Comparison of ENCODE assay signal across 33 cellular contexts in the genomic region with DNA sequence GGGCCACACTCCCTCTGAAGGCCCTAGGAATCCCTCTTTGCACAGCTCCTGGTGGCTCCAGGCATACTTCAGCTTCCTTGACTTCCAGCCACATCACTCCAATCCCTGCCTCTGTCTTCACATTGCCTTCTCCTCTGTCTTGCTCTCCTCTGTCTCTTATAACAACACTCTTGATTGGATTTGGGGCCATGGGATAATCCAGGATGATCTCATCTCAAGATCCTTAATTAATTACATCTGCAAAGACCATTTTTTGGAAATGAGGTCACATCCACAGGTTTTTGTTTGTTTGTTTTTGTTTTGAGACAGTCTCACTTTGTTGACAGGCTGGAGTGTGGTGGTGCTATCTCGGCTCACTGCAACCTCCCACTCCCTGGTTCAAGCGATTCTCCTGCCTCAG.
"Had no signal": no experiment of that assay in that cellular context is flagged by ENCODE, and none has a peak within 500 bp of the region (broad histone marks: within the 10 kb centered on the region; RNA-seq: fewer than 3 reads in every experiment).

No MANE protein-coding gene starts in this region.

- DNase-seq: activated CD4-positive, alpha-beta T cell treated with anti-CD3 and anti-CD28 coated beads, Interleukin-2, amount 50 U/mL, for 4 hours; activated CD4-positive, CD25-positive, alpha-beta regulatory T cell treated with anti-CD3 and anti-CD28 coated beads, Interleukin-2, amount 50 U/mL, for 72 hours; activated naive CD4-positive, alpha-beta T cell; activated T-cell treated with anti-CD3 and anti-CD28 coated beads for 4 hours; activated T-cell treated with anti-CD3 and anti-CD28 coated beads, Interleukin-2, amount 50 U/mL, for 72 hours; aorta; body of pancreas; cerebellar nuclear complex; colonic mucosa; effector memory CD8-positive, alpha-beta T cell; head of caudate nucleus; hippocampal formation; immature natural killer cell; kidney; left colon; mammary epithelial cell; naive thymus-derived CD8-positive, alpha-beta T cell; nucleus accumbens; pancreas; retina; stimulated activated CD4-positive, alpha-beta T cell treated with anti-CD3 and anti-CD28 coated beads, Interleukin-12 subunit alpha, Interleukin-12 subunit beta, amount 100 ng/mL, for 4 hours; stimulated activated CD4-positive, alpha-beta T cell treated with anti-CD3 and anti-CD28 coated beads, Interleukin-4, amount 100 ng/mL, for 1 hour; stimulated activated naive CD8-positive, alpha-beta T cell treated with anti-CD3 and anti-CD28 coated beads, Interleukin-15, Interleukin-2, amounts not matched to agents 100 U/mL and 50 U/mL, for 24 hours; T-helper 17 cell; T1000; testis; upper lobe of left lung; WERI-Rb-1 had no signal

- H3K36me3 ChIP-seq: cardiac muscle cell, colonic mucosa, pancreas, prostate gland, upper lobe of left lung, WERI-Rb-1 had no signal

- H3K36me3 Mint-ChIP-seq: activated naive CD4-positive, alpha-beta T cell treated with anti-CD3 and anti-CD28 coated beads, Interleukin-2, amount 50 U/mL, for 72 hours; immature natural killer cell; naive thymus-derived CD8-positive, alpha-beta T cell had no signal

- H3K9me3 Mint-ChIP-seq: activated T-cell treated with anti-CD3 and anti-CD28 coated beads, Interleukin-2, amount 50 U/mL, for 72 hours; neural crest cell had no signal

- H3K27ac ChIP-seq: body of pancreas, cardiac muscle cell, colonic mucosa, pancreas, prostate gland, skin epidermis, testis, upper lobe of left lung, WERI-Rb-1 had no signal

- H3K27ac Mint-ChIP-seq: activated naive CD4-positive, alpha-beta T cell treated with anti-CD3 and anti-CD28 coated beads, Interleukin-2, amount 50 U/mL, for 72 hours; activated T-cell treated with anti-CD3 and anti-CD28 coated beads, Interleukin-2, amount 50 U/mL, for 72 hours; effector memory CD8-positive, alpha-beta T cell; immature natural killer cell; naive thymus-derived CD8-positive, alpha-beta T cell; T-helper 17 cell had no signal

- H3K9me3 ChIP-seq: body of pancreas, colonic mucosa, pancreas, prostate gland, testis, upper lobe of left lung had no signal

- H3K4me1 Mint-ChIP-seq: immature natural killer cell, T-helper 17 cell had no signal

- H3K4me3 Mint-ChIP-seq: activated T-cell treated with anti-CD3 and anti-CD28 coated beads, Interleukin-2, amount 50 U/mL, for 72 hours; effector memory CD8-positive, alpha-beta T cell; immature natural killer cell; naive thymus-derived CD8-positive, alpha-beta T cell; neural crest cell; T-helper 17 cell had no signal

- H3K4me3 ChIP-seq: body of pancreas, cardiac muscle cell, colonic mucosa, pancreas, prostate gland, skin epidermis, testis, upper lobe of left lung had no signal

- H3K27me3 ChIP-seq: body of pancreas, cardiac muscle cell, colonic mucosa, pancreas, testis, upper lobe of left lung had no signal

- H3K4me1 ChIP-seq: body of pancreas, colonic mucosa, pancreas, prostate gland, testis, upper lobe of left lung had no signal
